ENCODE assay signal across 1 cellular context in the genomic region with DNA sequence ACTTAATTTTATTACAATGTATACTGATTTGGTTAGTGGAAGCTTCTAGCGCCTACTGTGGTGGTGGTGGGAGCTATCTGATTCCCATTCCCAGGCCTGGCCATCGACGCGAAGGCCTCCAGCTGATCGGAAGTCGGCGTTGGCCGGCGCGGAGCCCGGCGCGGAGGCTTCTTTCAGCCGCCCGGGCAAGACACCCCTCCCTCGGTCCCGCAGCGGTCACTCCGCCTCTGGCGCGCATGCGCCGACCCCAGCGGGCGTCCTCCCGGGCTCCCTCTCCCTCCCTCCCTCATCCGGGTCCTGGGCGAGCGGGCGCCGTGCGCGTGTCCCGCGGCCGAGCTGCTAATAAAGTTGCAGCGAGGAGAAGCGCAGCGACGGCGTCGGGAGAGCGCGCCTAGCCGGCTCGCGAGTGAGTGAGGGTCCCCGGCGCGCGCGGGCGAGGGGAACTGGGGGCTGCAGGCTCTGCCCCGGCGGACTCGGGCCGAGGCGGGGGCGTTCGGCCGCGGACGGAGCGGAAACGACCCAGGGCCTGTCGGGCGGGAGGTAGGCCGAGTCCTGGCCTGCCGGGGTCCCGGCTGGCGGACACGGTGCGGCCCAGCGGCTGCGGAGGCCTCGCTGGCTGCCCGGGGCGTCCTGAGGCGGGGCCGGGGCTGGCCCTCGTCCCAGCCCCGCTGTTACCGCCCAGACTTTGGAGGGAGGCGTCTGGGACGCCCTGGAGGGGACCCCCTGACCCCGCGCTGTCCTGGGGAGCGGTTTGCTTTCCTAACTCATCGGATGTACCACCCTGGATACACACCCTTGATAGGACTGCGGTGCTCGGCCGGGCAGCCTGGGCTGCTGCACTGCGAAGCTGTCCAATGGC.
A peak's percentile ranks its signal among the peaks of the same experiment; 100 is the strongest.
TF ChIP-seq lines count a peak whose summit lies in the region.

Gene SMAD5, plus strand, starts transcription at position 289 of the 859 bp plus-strand sequence. CDS start 20,916 bp downstream, outside the sequence.

TF ChIP-seq in HepG2, 621 proteins besides CTCF, POLR2A, EP300 and RAD21 (continued from another document and continues in another):
- TF ChIP-seq, protein P1, sequence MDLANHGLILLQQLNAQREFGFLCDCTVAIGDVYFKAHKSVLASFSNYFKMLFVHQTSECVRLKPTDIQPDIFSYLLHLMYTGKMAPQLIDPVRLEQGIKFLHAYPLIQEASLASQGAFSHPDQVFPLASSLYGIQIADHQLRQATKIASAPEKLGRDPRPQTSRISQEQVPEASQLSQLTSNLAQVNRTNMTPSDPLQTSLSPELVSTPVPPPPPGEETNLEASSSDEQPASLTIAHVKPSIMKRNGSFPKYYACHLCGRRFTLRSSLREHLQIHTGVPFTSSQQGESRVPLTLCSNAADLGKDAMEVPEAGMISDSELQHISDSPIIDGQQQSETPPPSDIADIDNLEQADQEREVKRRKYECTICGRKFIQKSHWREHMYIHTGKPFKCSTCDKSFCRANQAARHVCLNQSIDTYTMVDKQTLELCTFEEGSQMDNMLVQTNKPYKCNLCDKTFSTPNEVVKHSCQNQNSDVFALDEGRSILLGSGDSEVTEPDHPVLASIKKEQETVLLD (CRISPR knock-in tag; IDR thresholded peaks at IDR 0.05; ENCODE audit: low read depth): peak; percentile 86
- TF ChIP-seq, protein P2, sequence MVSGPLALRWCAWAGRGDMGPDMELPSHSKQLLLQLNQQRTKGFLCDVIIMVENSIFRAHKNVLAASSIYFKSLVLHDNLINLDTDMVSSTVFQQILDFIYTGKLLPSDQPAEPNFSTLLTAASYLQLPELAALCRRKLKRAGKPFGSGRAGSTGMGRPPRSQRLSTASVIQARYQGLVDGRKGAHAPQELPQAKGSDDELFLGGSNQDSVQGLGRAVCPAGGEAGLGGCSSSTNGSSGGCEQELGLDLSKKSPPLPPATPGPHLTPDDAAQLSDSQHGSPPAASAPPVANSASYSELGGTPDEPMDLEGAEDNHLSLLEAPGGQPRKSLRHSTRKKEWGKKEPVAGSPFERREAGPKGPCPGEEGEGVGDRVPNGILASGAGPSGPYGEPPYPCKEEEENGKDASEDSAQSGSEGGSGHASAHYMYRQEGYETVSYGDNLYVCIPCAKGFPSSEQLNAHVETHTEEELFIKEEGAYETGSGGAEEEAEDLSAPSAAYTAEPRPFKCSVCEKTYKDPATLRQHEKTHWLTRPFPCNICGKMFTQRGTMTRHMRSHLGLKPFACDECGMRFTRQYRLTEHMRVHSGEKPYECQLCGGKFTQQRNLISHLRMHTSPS (CRISPR knock-in tag; IDR thresholded peaks at IDR 0.05; ENCODE audit: low read depth): no peak
- TF ChIP-seq NCOA1 (CRISPR knock-in tag; IDR thresholded peaks at IDR 0.05) (0 out of 2 replicates have a peak, but pooled peaks have one; percentile 18), PCBP1 (IDR thresholded peaks at IDR 0.05; ENCODE audit: borderline replicate concordance, low read depth, low read length) (no peak), ETV6 (CRISPR knock-in tag; conservative IDR thresholded peaks at IDR 0.05) (no peak), TRAFD1 (CRISPR knock-in tag; IDR thresholded peaks at IDR 0.05; ENCODE audit: borderline replicate concordance) (no peak), ZNF124 (CRISPR knock-in tag; IDR thresholded peaks at IDR 0.05) (peak; percentile 42; the same call in 1 of the 2 replicates), ZFX (CRISPR knock-in tag; IDR thresholded peaks at IDR 0.05; ENCODE audit: low read depth) (peak; percentile 100), MIER2 (CRISPR knock-in tag; IDR thresholded peaks at IDR 0.05) (0 out of 2 replicates have a peak, but pooled peaks have one; percentile 26), EED (CRISPR knock-in tag; IDR thresholded peaks at IDR 0.05) (peak; percentile 61; the same call in 1 of the 2 replicates), ZNF781 (CRISPR knock-in tag; IDR thresholded peaks at IDR 0.05; ENCODE audit: borderline replicate concordance, not compliant biosample characterization) (no peak), ZMAT3 (CRISPR knock-in tag; conservative IDR thresholded peaks at IDR 0.05) (peak; percentile 99), ETV5 (CRISPR knock-in tag; IDR thresholded peaks at IDR 0.05; ENCODE audit: borderline replicate concordance) (peak; percentile 80), SNAPC5 (CRISPR knock-in tag; IDR thresholded peaks at IDR 0.05; ENCODE audit: borderline replicate concordance) (no peak), KDM4B (CRISPR knock-in tag; IDR thresholded peaks at IDR 0.05) (peak; percentile 79), HOXA5 (CRISPR knock-in tag; IDR thresholded peaks at IDR 0.05) (no peak), SRSF4 (IDR thresholded peaks at IDR 0.05; ENCODE audit: low read depth, low read length, poor library complexity, severe bottlenecking) (no peak), PRMT3 (CRISPR knock-in tag; IDR thresholded peaks at IDR 0.05; ENCODE audit: borderline replicate concordance, low read depth) (peak; percentile 62; the same call in 1 of the 2 replicates), ZNF362 (CRISPR knock-in tag; IDR thresholded peaks at IDR 0.05; ENCODE audit: borderline replicate concordance) (peak; percentile 33; the same call in 1 of the 2 replicates), ATF3 (CRISPR knock-in tag; IDR thresholded peaks at IDR 0.05) (peak; percentile 47; the same call in 1 of the 2 replicates), ZNF775 (CRISPR knock-in tag; IDR thresholded peaks at IDR 0.05; ENCODE audit: borderline replicate concordance) (0 out of 2 replicates have a peak, but pooled peaks have one; percentile 73), ZBTB3 (CRISPR knock-in tag; IDR thresholded peaks at IDR 0.05; ENCODE audit: borderline replicate concordance, low read depth) (peak; percentile 85), NPAS2 (CRISPR knock-in tag; IDR thresholded peaks at IDR 0.05; ENCODE audit: borderline replicate concordance) (no peak; the same call in 1 of the 2 replicates), RARA (CRISPR knock-in tag; IDR thresholded peaks at IDR 0.05) (peak; percentile 35; the same call in 1 of the 2 replicates), RCOR2 (CRISPR knock-in tag; IDR thresholded peaks at IDR 0.05) (no peak), ZNF251 (CRISPR knock-in tag; IDR thresholded peaks at IDR 0.05) (0 out of 2 replicates have a peak, but pooled peaks have one; percentile 49), ZNF441 (CRISPR knock-in tag; IDR thresholded peaks at IDR 0.05; ENCODE audit: borderline replicate concordance) (peak; percentile 89; the same call in 1 of the 2 replicates), SMYD3 (CRISPR knock-in tag; IDR thresholded peaks at IDR 0.05) (no peak), ZNF790 (CRISPR knock-in tag; IDR thresholded peaks at IDR 0.05; ENCODE audit: borderline replicate concordance) (no peak), U2AF2 (IDR thresholded peaks at IDR 0.05; ENCODE audit: low read depth, low read length) (0 out of 2 replicates have a peak, but pooled peaks have one; percentile 51), ZNF704 (CRISPR knock-in tag; IDR thresholded peaks at IDR 0.05; ENCODE audit: borderline replicate concordance) (0 out of 2 replicates have a peak, but pooled peaks have one; percentile 54), ZNF576 (CRISPR knock-in tag; IDR thresholded peaks at IDR 0.05) (no peak; the same call in 1 of the 2 replicates), ZHX1 (CRISPR knock-in tag; IDR thresholded peaks at IDR 0.05; ENCODE audit: low read depth) (no peak), ZNF44 (CRISPR knock-in tag; IDR thresholded peaks at IDR 0.05) (no peak), ZBTB7B (CRISPR knock-in tag; IDR thresholded peaks at IDR 0.05) (no peak)
- TF ChIP-seq, protein P3, sequence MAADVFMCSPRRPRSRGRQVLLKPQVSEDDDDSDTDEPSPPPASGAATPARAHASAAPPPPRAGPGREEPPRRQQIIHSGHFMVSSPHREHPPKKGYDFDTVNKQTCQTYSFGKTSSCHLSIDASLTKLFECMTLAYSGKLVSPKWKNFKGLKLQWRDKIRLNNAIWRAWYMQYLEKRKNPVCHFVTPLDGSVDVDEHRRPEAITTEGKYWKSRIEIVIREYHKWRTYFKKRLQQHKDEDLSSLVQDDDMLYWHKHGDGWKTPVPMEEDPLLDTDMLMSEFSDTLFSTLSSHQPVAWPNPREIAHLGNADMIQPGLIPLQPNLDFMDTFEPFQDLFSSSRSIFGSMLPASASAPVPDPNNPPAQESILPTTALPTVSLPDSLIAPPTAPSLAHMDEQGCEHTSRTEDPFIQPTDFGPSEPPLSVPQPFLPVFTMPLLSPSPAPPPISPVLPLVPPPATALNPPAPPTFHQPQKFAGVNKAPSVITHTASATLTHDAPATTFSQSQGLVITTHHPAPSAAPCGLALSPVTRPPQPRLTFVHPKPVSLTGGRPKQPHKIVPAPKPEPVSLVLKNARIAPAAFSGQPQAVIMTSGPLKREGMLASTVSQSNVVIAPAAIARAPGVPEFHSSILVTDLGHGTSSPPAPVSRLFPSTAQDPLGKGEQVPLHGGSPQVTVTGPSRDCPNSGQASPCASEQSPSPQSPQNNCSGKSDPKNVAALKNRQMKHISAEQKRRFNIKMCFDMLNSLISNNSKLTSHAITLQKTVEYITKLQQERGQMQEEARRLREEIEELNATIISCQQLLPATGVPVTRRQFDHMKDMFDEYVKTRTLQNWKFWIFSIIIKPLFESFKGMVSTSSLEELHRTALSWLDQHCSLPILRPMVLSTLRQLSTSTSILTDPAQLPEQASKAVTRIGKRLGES (CRISPR knock-in tag; IDR thresholded peaks at IDR 0.05; ENCODE audit: borderline replicate concordance): no peak
- TF ChIP-seq, protein P4, sequence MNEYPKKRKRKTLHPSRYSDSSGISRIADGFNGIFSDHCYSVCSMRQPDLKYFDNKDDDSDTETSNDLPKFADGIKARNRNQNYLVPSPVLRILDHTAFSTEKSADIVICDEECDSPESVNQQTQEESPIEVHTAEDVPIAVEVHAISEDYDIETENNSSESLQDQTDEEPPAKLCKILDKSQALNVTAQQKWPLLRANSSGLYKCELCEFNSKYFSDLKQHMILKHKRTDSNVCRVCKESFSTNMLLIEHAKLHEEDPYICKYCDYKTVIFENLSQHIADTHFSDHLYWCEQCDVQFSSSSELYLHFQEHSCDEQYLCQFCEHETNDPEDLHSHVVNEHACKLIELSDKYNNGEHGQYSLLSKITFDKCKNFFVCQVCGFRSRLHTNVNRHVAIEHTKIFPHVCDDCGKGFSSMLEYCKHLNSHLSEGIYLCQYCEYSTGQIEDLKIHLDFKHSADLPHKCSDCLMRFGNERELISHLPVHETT (CRISPR knock-in tag; conservative IDR thresholded peaks at IDR 0.05): peak; percentile 83
